ENCODE assay signal across 1 cellular context in genomic region chr12:100808777-100809176, GRCh38.
TF ChIP-seq lines count a peak whose summit lies in the region.

No MANE protein-coding gene starts in this region.

TF ChIP-seq in HepG2, 621 proteins besides CTCF, POLR2A, EP300 and RAD21 (continued from another document):
- no peak for TF ChIP-seq KIAA2018 (CRISPR knock-in tag; IDR thresholded peaks at IDR 0.05; ENCODE audit: borderline replicate concordance)
- TF ChIP-seq ZBTB20 (CRISPR knock-in tag; IDR thresholded peaks at IDR 0.05; ENCODE audit: borderline replicate concordance, low read depth) = no peak
- peak; percentile 62; the same call in 1 of the 2 replicates for TF ChIP-seq MAFF (IDR thresholded peaks at IDR 0.05; ENCODE audit: low read depth, low read length)
- no peak for TF ChIP-seq ZIK1 (CRISPR knock-in tag; IDR thresholded peaks at IDR 0.05; ENCODE audit: borderline replicate concordance, low read depth)
- peak; percentile 24 to 76; a peak in 2 of 4 replicates for TF ChIP-seq MAFK (conservative IDR thresholded peaks at IDR 0.05 in 1 of 2, IDR thresholded peaks at IDR 0.05 in 1 of 2; ENCODE audit: low read length in 2 of 2)
- no peak for TF ChIP-seq AKAP8 (CRISPR knock-in tag; IDR thresholded peaks at IDR 0.05)
